ENCODE assay signal across 24 cellular contexts in genomic region chr13:39210961-39211534, GRCh38.
A peak's percentile ranks its signal among the peaks of the same experiment; 100 is the strongest.
DNase-seq lines count a peak whose midpoint lies in the region; ATAC-seq, FAIRE-seq and TF ChIP-seq lines count a peak whose summit lies in the region.
"Had no signal": no experiment of that assay in that cellular context is flagged by ENCODE, and none has a peak within 500 bp of the region (broad histone marks: within the 10 kb centered on the region; RNA-seq: fewer than 3 reads in every experiment).

No MANE protein-coding gene starts in this region.

- DNase-seq in AG08396 (ENCODE audit: low spot score) = peak; percentile 7
- peak; percentile 8 for DNase-seq in HCEC 1CT
- DNase-seq in bronchial epithelial cell (ENCODE audit: low read depth) = peak; percentile 50
- DNase-seq in lower lobe of right lung = no peak
- DNase-seq in SIG-M5 treated with dmso at 0.1 percent for 504 hours (lab: John Stamatoyannopoulos, UW; ENCODE audit: unreplicated experiment) = no peak
- DNase-seq in A172 (ENCODE audit: low spot score) = no peak
- DNase-seq in T-helper 2 cell = no peak
- DNase-seq: activated CD8-positive, alpha-beta memory T cell treated with anti-CD3 and anti-CD28 coated beads for 24 hours; CD4-positive, alpha-beta memory T cell; cortex of kidney; erythroblast; head of caudate nucleus; Kasumi-1; kidney; NCI-H1105 treated with DMSO at 0.1 percent for 48 hours; NCI-H2107; NCI-H524 treated with DMSO at 0.1 percent for 48 hours; nephron progenitor cell; psoas muscle; SJCRH30; stimulated activated CD4-positive, alpha-beta T cell treated with anti-CD3 and anti-CD28 coated beads, Interleukin-12 subunit alpha, Interleukin-12 subunit beta, amount 100 ng/mL, for 4 hours had no signal

- no peak overlapping the region for H3K4me3 ChIP-seq in bronchial epithelial cell (ENCODE audit: low read depth, low read length)
- H3K4me3 ChIP-seq in lower lobe of right lung = no peak overlapping the region
- H3K4me3 ChIP-seq: psoas muscle, SJCRH30, thoracic aorta had no signal

- H3K27ac ChIP-seq in lower lobe of right lung = peak overlapping the region; percentile 56
- H3K27ac ChIP-seq: psoas muscle, SJCRH30 had no signal

- ATAC-seq in lower lobe of right lung (no peak), HG02759 (IDR thresholded peaks at IDR 0.05; ENCODE audit: unreplicated experiment) (no peak)
- ATAC-seq: psoas muscle had no signal

- intact Hi-C loops in lower lobe of right lung (cut with DNase I) = no loop called here

- H3K27me3 ChIP-seq in bronchial epithelial cell (ENCODE audit: control insufficient read depth, insufficient read depth, low read length) (no peaks in the 10 kb centered on the region), lower lobe of right lung (ENCODE audit: low read depth) (no peaks in the 10 kb centered on the region)
- H3K27me3 ChIP-seq: SJCRH30 had no signal

- H3K36me3 ChIP-seq in bronchial epithelial cell (ENCODE audit: control insufficient read depth, insufficient read depth, low read length) = no peaks in the 10 kb centered on the region
- H3K36me3 ChIP-seq in lower lobe of right lung = no peaks in the 10 kb centered on the region
- H3K36me3 ChIP-seq: SJCRH30, thoracic aorta had no signal

- no peak for TF ChIP-seq CTCF in bronchial epithelial cell (IDR thresholded peaks at IDR 0.05; ENCODE audit: insufficient read depth, low read length, severe bottlenecking)
- TF ChIP-seq CTCF in lower lobe of right lung (IDR thresholded peaks at IDR 0.05) = no peak

- no peaks in the 10 kb centered on the region for H3K9me3 ChIP-seq in lower lobe of right lung
- H3K9me3 ChIP-seq: psoas muscle, SJCRH30, thoracic aorta had no signal

- FAIRE-seq in bronchial epithelial cell (lab: Jason Lieb, UNC) = no peak
- FAIRE-seq: HTR-8/SVneo, kidney had no signal

- H3K4me1 ChIP-seq in lower lobe of right lung = peaks cover 4% of the 10 kb centered on the region
- H3K4me1 ChIP-seq: psoas muscle, SJCRH30 had no signal

Comparison
In these comparisons a context has a peak if more than half of its experiments do, and no peak if none do; other contexts are left out.
1. DNase-seq: peak in AG08396 (single experiment), HCEC 1CT (single experiment) and bronchial epithelial cell (single experiment); none in lower lobe of right lung (single experiment), SIG-M5 treated with dmso at 0.1 percent for 504 hours (single experiment), A172 (single experiment) and T-helper 2 cell (0 of 5).